ENCODE assay signal across 9 cellular contexts in genomic region chr19:35002037-35002535, GRCh38. TPM values are rescaled to one million over a fixed set of nuclear protein-coding genes. Genes with fewer than 3 reads are reported as not detected.
DNase-seq lines count a peak whose midpoint lies in the region; ATAC-seq and TF ChIP-seq lines count a peak whose summit lies in the region.
"Had no signal": no experiment of that assay in that cellular context is flagged by ENCODE, and none has a peak within 500 bp of the region (broad histone marks: within the 10 kb centered on the region; RNA-seq: fewer than 3 reads in every experiment).

No MANE protein-coding gene starts in this region.

- DNase-seq in D341Med (ENCODE audit: low spot score) (peak; percentile 24), MG63 (no peak), heart left ventricle (no peak)
- DNase-seq in effector memory CD4-positive, alpha-beta T cell, result no peak
- DNase-seq: OCI-M1 had no signal

- intact Hi-C loops in heart left ventricle (cut with DNase I), result no loop called here

- no peak for TF ChIP-seq CTCF in neutrophil (IDR thresholded peaks at IDR 0.05)
- no peak for TF ChIP-seq CTCF in heart left ventricle (IDR thresholded peaks at IDR 0.05)

- no peak for TF ChIP-seq POLR2A in heart left ventricle (IDR thresholded peaks at IDR 0.05)

- WGBS in heart left ventricle, 4 donors, result 89 to 91% (median 90%) methylated on average over 11 of the region's 11 CpGs

- ATAC-seq in GM21528 (IDR thresholded peaks at IDR 0.05; ENCODE audit: low FRiP score, unreplicated experiment), result no peak
- ATAC-seq in GM21526 (IDR thresholded peaks at IDR 0.05; ENCODE audit: low FRiP score, unreplicated experiment), result no peak
- ATAC-seq in heart left ventricle, result no peak
- ATAC-seq in GM21390 (IDR thresholded peaks at IDR 0.05; ENCODE audit: unreplicated experiment), result no peak

- H3K4me3 ChIP-seq in MG63, result peak overlapping the region; percentile 71; the same call in 1 of the 2 replicates
- peak overlapping the region; percentile 71 for H3K4me3 ChIP-seq in effector memory CD4-positive, alpha-beta T cell (ENCODE audit: insufficient read depth, low read depth, low read length, poor library complexity, severe bottlenecking)
- H3K4me3 ChIP-seq in neutrophil (ENCODE audit: low read depth in 1 of 2, low read length in 1 of 2), result peak overlapping the region; percentile 74 to 97
- H3K4me3 ChIP-seq in heart left ventricle, result peak overlapping the region in 4 of 12 donors; percentile 90 to 99 (median 94)

- H3K27ac ChIP-seq in effector memory CD4-positive, alpha-beta T cell (ENCODE audit: insufficient read depth, low read length, poor library complexity, severe bottlenecking), result peak overlapping the region; percentile 87
- H3K27ac ChIP-seq in neutrophil (peak overlapping the region; percentile 99), heart left ventricle (peak overlapping the region in 3 of 12 donors; percentile 13 to 97 (median 96))

- H3K27me3 ChIP-seq in MG63, result no peaks in the 10 kb centered on the region
- no peaks in the 10 kb centered on the region for H3K27me3 ChIP-seq in effector memory CD4-positive, alpha-beta T cell (replicated peaks; ENCODE audit: control insufficient read depth, insufficient read depth, low read length, poor library complexity, severe bottlenecking)
- H3K27me3 ChIP-seq in neutrophil, result no peaks in the 10 kb centered on the region
- no peaks in the 10 kb centered on the region for H3K27me3 ChIP-seq in heart left ventricle

- peaks cover 63% of the 10 kb centered on the region for H3K4me1 ChIP-seq in effector memory CD4-positive, alpha-beta T cell (ENCODE audit: control insufficient read depth, insufficient read depth, low read length, poor library complexity, severe bottlenecking)
- H3K4me1 ChIP-seq in neutrophil (ENCODE audit: control insufficient read depth in 1 of 2, insufficient read depth in 1 of 2, low read depth in 1 of 2, low read length in 1 of 2), result peaks cover 74 to 83% of the 10 kb centered on the region in 2 experiments
- peaks cover 0 to 82% (median 46%) of the 10 kb centered on the region in 12 donors for H3K4me1 ChIP-seq in heart left ventricle

- H3K36me3 ChIP-seq in MG63 (peaks cover 55% of the 10 kb centered on the region), neutrophil (peaks cover 26% of the 10 kb centered on the region), heart left ventricle (peaks cover 0 to 22% (median 10%) of the 10 kb centered on the region in 9 donors)
- peaks cover 13% of the 10 kb centered on the region for H3K36me3 ChIP-seq in effector memory CD4-positive, alpha-beta T cell (ENCODE audit: control insufficient read depth, insufficient read depth, low read length)

- H3K9me3 ChIP-seq in MG63 (no peaks in the 10 kb centered on the region), neutrophil (no peaks in the 10 kb centered on the region), heart left ventricle (no peaks in the 10 kb centered on the region)
- H3K9me3 ChIP-seq in effector memory CD4-positive, alpha-beta T cell (ENCODE audit: control insufficient read depth, low read length), result no peaks in the 10 kb centered on the region

RNA-seq across cellular contexts. Expression of gene GRAMD1A, which starts 2.0 kb away (rescaled TPM):
- total RNA-seq in MG63 (2014; rRNA removed; shearing (Covaris generic); ENCODE audit: low replicate concordance), result 28.2 and 32.1 TPM in 2 replicates
- 10 to 100 TPM; 21.8 to 64.5 (median 29.0) TPM for total RNA-seq in heart left ventricle
- 10 to 100 TPM; 31.3 to 36.3 TPM for polyA plus RNA-seq in heart left ventricle

RNA-seq across cellular contexts. Expression of gene SCN1B, which starts 28.2 kb away (rescaled TPM):
- total RNA-seq in MG63 (2014; rRNA removed; shearing (Covaris generic); ENCODE audit: low replicate concordance), result 0.86 and 2.3 TPM in 2 replicates
- 10 to 100 TPM; 22.1 to 68.3 (median 32.4) TPM for total RNA-seq in heart left ventricle
- 10 to 100 TPM; 19.7 to 64.4 TPM for polyA plus RNA-seq in heart left ventricle

RNA-seq across cellular contexts. Expression of gene ZNF792, which starts 38.1 kb away (rescaled TPM):
- 1.7 and 2.4 TPM in 2 replicates for total RNA-seq in MG63 (2014; rRNA removed; shearing (Covaris generic); ENCODE audit: low replicate concordance)
- 1 to 10 TPM; 2.7 to 8.2 (median 4.2) TPM for total RNA-seq in heart left ventricle
- 1 to 10 TPM; 1.3 to 2.2 TPM for polyA plus RNA-seq in heart left ventricle

RNA-seq across cellular contexts. Expression of gene HPN, which starts 39.4 kb away (rescaled TPM):
- total RNA-seq in MG63 (2014; rRNA removed; shearing (Covaris generic); ENCODE audit: low replicate concordance), result not detected in 2 replicates
- total RNA-seq in heart left ventricle, result 10 to 100 TPM in 1 of 9 donors, 1 to 10 TPM in 8; 1.1 to 13.4 (median 3.3) TPM
- polyA plus RNA-seq in heart left ventricle, result 1 to 10 TPM in 1 of 2 donors, under 1 TPM in 1; 0.80 to 1.4 TPM
